ENCODE assay signal across 37 cellular contexts in genomic region chr9:24516463-24516862, GRCh38. TPM values are rescaled to one million over a fixed set of nuclear protein-coding genes. Genes with fewer than 3 reads are reported as not detected.
"Had no signal": no experiment of that assay in that cellular context is flagged by ENCODE, and none has a peak within 500 bp of the region (broad histone marks: within the 10 kb centered on the region; RNA-seq: fewer than 3 reads in every experiment).

No MANE protein-coding gene starts in this region.

- FAIRE-seq: endothelial cell of umbilical vein, frontal cortex, kidney, pancreas had no signal

- ATAC-seq: left lobe of liver; mucosa of descending colon; natural killer cell treated with Interleukin-12 subunit alpha and Interleukin-12 subunit beta and Interleukin-15 and Interleukin-18, amount 100 ng/mL, for 72 hours; pancreas; right lobe of liver; stimulated activated naive CD8-positive, alpha-beta T cell treated with anti-CD3 and anti-CD28 coated beads, Interleukin-15, amount 100 ng/mL, for 72 hours had no signal

- H3K9me3 ChIP-seq: colonic mucosa, esophagus muscularis mucosa, mucosa of descending colon, neutrophil, pancreas, right lobe of liver, suprapubic skin, transverse colon had no signal

- DNase-seq: colonic mucosa; effector memory CD4-positive, alpha-beta T cell; head of caudate nucleus; kidney; mesenchymal stem cell; mucosa of descending colon; naive B cell; pancreas; right lobe of liver; stimulated activated CD4-positive, alpha-beta T cell treated with anti-CD3 and anti-CD28 coated beads, Interleukin-12 subunit alpha, Interleukin-12 subunit beta, amount 100 ng/mL, for 4 hours; stimulated activated CD4-positive, alpha-beta T cell treated with anti-CD3 and anti-CD28 coated beads, Interleukin-1b, Interleukin-23, amount 100 ng/mL, for 48 hours; stimulated activated CD4-positive, alpha-beta T cell treated with anti-CD3 and anti-CD28 coated beads, Interleukin-4, amount 100 ng/mL, for 1 hour; stimulated activated CD8-positive, alpha-beta memory T cell treated with anti-CD3 and anti-CD28 coated beads, Interleukin-4, amount 100 ng/mL, for 48 hours; stimulated activated naive CD4-positive, alpha-beta T cell; stimulated activated naive CD8-positive, alpha-beta T cell treated with anti-CD3 and anti-CD28 coated beads, Interleukin-15, amount 100 ng/mL, for 72 hours; transverse colon had no signal

- H3K36me3 ChIP-seq: colonic mucosa, esophagus muscularis mucosa, neutrophil, pancreas, right lobe of liver, suprapubic skin, transverse colon had no signal

- H3K27ac ChIP-seq: colonic mucosa, esophagus muscularis mucosa, neutrophil, pancreas, right lobe of liver, suprapubic skin, transverse colon had no signal

- H3K4me3 ChIP-seq: colonic mucosa, esophagus muscularis mucosa, mucosa of descending colon, pancreas, right lobe of liver, smooth muscle cell, suprapubic skin, transverse colon had no signal

- H3K27me3 ChIP-seq: colonic mucosa, esophagus muscularis mucosa, neutrophil, pancreas, right lobe of liver, suprapubic skin, transverse colon had no signal

- H3K4me1 ChIP-seq: colonic mucosa, esophagus muscularis mucosa, pancreas, right lobe of liver, suprapubic skin, transverse colon had no signal

- H3K4me2 ChIP-seq: smooth muscle cell had no signal

RNA-seq across cellular contexts. Expression of gene IZUMO3, which starts 29.2 kb away (rescaled TPM):
- total RNA-seq: chondrocyte; colonic mucosa; endothelial cell of umbilical vein; epithelial cell of proximal tubule; esophagus muscularis mucosa; fibroblast of lung; fibroblast of villous mesenchyme; frontal cortex; glomerular endothelial cell; kidney; left lobe of liver; lower leg skin; lung microvascular endothelial cell; mesothelial cell of epicardium; mucosa of descending colon; natural killer cell treated with Interleukin-12 subunit alpha and Interleukin-12 subunit beta and Interleukin-15 and Interleukin-18, amount 100 ng/mL, for 72 hours; neural crest cell; omental fat pad; pancreas; posterior vena cava; pulmonary artery endothelial cell; right lobe of liver; smooth muscle cell; suprapubic skin; transverse colon; ureter had no signal
- polyA plus RNA-seq: endothelial cell of umbilical vein, fibroblast of lung, pancreas, smooth muscle cell had no signal
